In the genomic region with DNA sequence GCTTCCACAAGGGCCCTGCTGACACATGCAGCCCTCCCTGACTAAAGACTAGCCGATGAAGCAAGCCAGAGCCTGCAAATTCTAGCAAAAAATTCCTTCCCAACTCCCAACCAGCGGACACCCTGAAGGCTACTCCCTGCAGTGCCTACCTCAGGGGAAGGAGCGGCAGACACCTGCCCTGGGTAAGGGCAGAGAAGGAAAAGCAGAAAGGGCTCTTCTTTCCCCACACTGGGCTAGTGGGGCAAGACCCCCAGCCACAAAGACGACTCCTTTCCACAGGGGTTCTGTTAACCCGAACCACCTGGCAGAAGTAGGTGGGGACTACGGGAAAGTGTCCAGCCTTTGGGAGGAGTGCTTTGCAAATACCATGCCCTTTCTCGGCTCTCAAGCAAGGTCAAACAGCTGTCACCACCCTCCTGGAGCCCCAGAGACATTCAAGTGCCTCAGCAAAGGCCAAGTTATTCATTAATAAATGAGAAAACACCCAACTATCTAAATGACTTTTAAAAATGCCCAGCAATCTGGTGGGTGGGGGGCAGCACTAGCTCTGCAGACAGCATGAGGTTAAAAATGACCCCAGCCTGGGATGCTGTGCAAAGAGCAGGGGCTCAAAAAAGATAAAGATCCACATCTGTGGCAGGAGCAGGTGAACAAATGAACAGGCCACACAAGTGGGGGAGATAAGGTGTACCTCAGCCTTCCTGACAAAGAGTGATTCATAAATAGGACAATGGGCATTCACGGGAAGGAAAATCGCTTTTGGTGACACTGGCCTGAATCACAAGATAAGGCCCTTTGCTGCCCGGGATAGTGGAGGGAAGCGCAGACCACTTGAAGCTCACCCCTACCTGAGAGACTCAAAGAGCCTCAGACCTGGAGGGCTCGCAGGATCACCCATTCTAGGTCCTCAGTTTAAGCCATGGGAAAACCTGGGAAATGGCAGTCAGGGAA, we compare ENCODE assay signal across 11 cellular contexts. TPM values are rescaled to one million over a fixed set of nuclear protein-coding genes. Genes with fewer than 3 reads are reported as not detected.
A peak's percentile ranks its signal among the peaks of the same experiment; 100 is the strongest.
DNase-seq lines count a peak whose midpoint lies in the region; ATAC-seq, FAIRE-seq and TF ChIP-seq lines count a peak whose summit lies in the region.
"Had no signal": no experiment of that assay in that cellular context is flagged by ENCODE, and none has a peak within 500 bp of the region (broad histone marks: within the 10 kb centered on the region; RNA-seq: fewer than 3 reads in every experiment).

No MANE protein-coding gene starts in this region.

- no peak overlapping the region for H3K4me3 Mint-ChIP-seq in mesothelial cell of epicardium
- H3K4me3 Mint-ChIP-seq: stimulated activated naive CD8-positive, alpha-beta T cell treated with anti-CD3 and anti-CD28 coated beads, Interleukin-15, Interleukin-2, amounts not matched to agents 100 ng/mL and 50 ng/mL, for 24 hours had no signal

- H3K9me3 ChIP-seq in A549 = no peaks in the 10 kb centered on the region
- no peaks in the 10 kb centered on the region for H3K9me3 ChIP-seq in endocrine pancreas (ENCODE audit: control insufficient read depth, low read length)
- H3K9me3 ChIP-seq: prostate gland had no signal

- H3K4me1 ChIP-seq in A549 (peaks cover 85% of the 10 kb centered on the region), endocrine pancreas (ENCODE audit: control insufficient read depth, insufficient read depth, low read length) (peaks cover 14% of the 10 kb centered on the region)

- WGBS in A549 (ENCODE audit: missing lambda C conversion rate) = 7% methylated on average over 10 of the region's 12 CpGs

- H3K9ac ChIP-seq in endocrine pancreas (ENCODE audit: control insufficient read depth, insufficient read depth, low read length) = peak overlapping the region; percentile 11

- no peaks in the 10 kb centered on the region for H3K27me3 ChIP-seq in endocrine pancreas (ENCODE audit: control insufficient read depth, insufficient read depth, low read length)

- TF ChIP-seq CTCF in A549 (IDR thresholded peaks at IDR 0.05) (no peak), mesothelial cell of epicardium (IDR thresholded peaks at IDR 0.05; ENCODE audit: unreplicated experiment) (no peak)

- DNase-seq in A549 (ENCODE audit: low read depth in 1 of 2, low spot score in 1 of 2) = peak; percentile 51 to 75
- no peak for DNase-seq in mesothelial cell of epicardium (ENCODE audit: low spot score in 2 of 2, unreplicated experiment in 2 of 2)
- no peak for DNase-seq in COR-L47 (lab: John Stamatoyannopoulos, UW)
- DNase-seq in DMS 273 treated with DMSO at 0.1 percent for 48 hours (lab: John Stamatoyannopoulos, UW) = no peak
- DNase-seq: activated T-cell treated with anti-CD3 and anti-CD28 coated beads, Interleukin-2, amount 50 U/mL, for 48 hours had no signal

- peak overlapping the region; percentile 90 to 97 for H3K27ac ChIP-seq in A549
- H3K27ac ChIP-seq: prostate gland had no signal

- TF ChIP-seq POLR2A in A549 (IDR thresholded peaks at IDR 0.05; ENCODE audit: low read length) = no peak

- H3K4me2 ChIP-seq in A549 = peak overlapping the region; percentile 87

- FAIRE-seq in A549 (lab: Jason Lieb, UNC) = no peak

- peak overlapping the region; percentile 5 for H3K27ac Mint-ChIP-seq in mesothelial cell of epicardium

- no peaks in the 10 kb centered on the region for H3K36me3 ChIP-seq in endocrine pancreas (ENCODE audit: control insufficient read depth, insufficient read depth, low read length)
- H3K36me3 ChIP-seq: prostate gland had no signal

- H3K27me3 Mint-ChIP-seq in mesothelial cell of epicardium (ENCODE audit: low read depth) = no peaks in the 10 kb centered on the region
- H3K27me3 Mint-ChIP-seq: stimulated activated naive CD8-positive, alpha-beta T cell treated with anti-CD3 and anti-CD28 coated beads, Interleukin-15, Interleukin-2, amounts not matched to agents 100 ng/mL and 50 ng/mL, for 24 hours had no signal

- H3K4me1 Mint-ChIP-seq in mesothelial cell of epicardium = peaks cover 49% of the 10 kb centered on the region

- no peaks in the 10 kb centered on the region for H3K9me3 Mint-ChIP-seq in mesothelial cell of epicardium
- H3K9me3 Mint-ChIP-seq: stimulated activated naive CD8-positive, alpha-beta T cell treated with anti-CD3 and anti-CD28 coated beads, Interleukin-15, Interleukin-2, amounts not matched to agents 100 ng/mL and 50 ng/mL, for 24 hours had no signal

- ATAC-seq in A549 = peak; percentile 14 to 34; a peak in 4 of 6 replicates
- ATAC-seq in HG03108 (IDR thresholded peaks at IDR 0.05; ENCODE audit: unreplicated experiment) = peak; percentile 46
- ATAC-seq in GM21515 (IDR thresholded peaks at IDR 0.05; ENCODE audit: unreplicated experiment) = no peak
- ATAC-seq in GM18502 (IDR thresholded peaks at IDR 0.05; ENCODE audit: poor library complexity, unreplicated experiment) = no peak

- TF ChIP-seq EP300 in A549 (IDR thresholded peaks at IDR 0.05) = peak; percentile 23 to 60; a peak in 1 of 5 replicates

- H3K4me3 ChIP-seq in A549 (peak overlapping the region; percentile 31), endocrine pancreas (ENCODE audit: control insufficient read depth, insufficient read depth, low read length) (no peak overlapping the region)
- H3K4me3 ChIP-seq: prostate gland had no signal

- POLR2A ChIA-PET in A549 (lab: Yijun Ruan, JAX) = interaction anchor here (2.0 kb wide), 1 partner anchor 36 kb away, joined by 5 read pairs; a partner anchor contains a TSS

- peaks cover 25% of the 10 kb centered on the region for H3K36me3 Mint-ChIP-seq in mesothelial cell of epicardium

- CTCF ChIA-PET in A549 (lab: Yijun Ruan, JAX) = interaction anchor here (0.6 to 5.4 kb wide), 4 partner anchors 10 to 183 kb away, joined by 3 to 32 read pairs (median 4); no protein-coding TSS in a partner anchor

- peak in 1 of 2 experiments; percentile 31; a peak in 1 of 5 replicates for TF ChIP-seq RAD21 in A549 (conservative IDR thresholded peaks at IDR 0.05 in 1 of 2, IDR thresholded peaks at IDR 0.05 in 1 of 2)

TF ChIP-seq in A549, 52 proteins besides CTCF, POLR2A, EP300 and RAD21:
- no peak for TF ChIP-seq ZSCAN20 (CRISPR knock-in tag; IDR thresholded peaks at IDR 0.05)
- TF ChIP-seq JUN (IDR thresholded peaks at IDR 0.05) = peak in 1 of 2 experiments; percentile 58; a peak in 1 of 5 replicates
- no peak for TF ChIP-seq FOSL2 (IDR thresholded peaks at IDR 0.05)
- peak; percentile 57; the same call in 1 of the 2 replicates for TF ChIP-seq FOSL2 (CRISPR knock-in tag; IDR thresholded peaks at IDR 0.05)
- TF ChIP-seq, protein P1, sequence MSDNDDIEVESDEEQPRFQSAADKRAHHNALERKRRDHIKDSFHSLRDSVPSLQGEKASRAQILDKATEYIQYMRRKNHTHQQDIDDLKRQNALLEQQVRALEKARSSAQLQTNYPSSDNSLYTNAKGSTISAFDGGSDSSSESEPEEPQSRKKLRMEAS (IDR thresholded peaks at IDR 0.05) = peak; percentile 15; the same call in 1 of the 2 replicates
- no peak for TF ChIP-seq ZFP36 (IDR thresholded peaks at IDR 0.05; ENCODE audit: borderline replicate concordance, partially characterized antibody)
- TF ChIP-seq ESRRA (IDR thresholded peaks at IDR 0.05; ENCODE audit: borderline replicate concordance, low read length) = peak; percentile 53; the same call in 1 of the 2 replicates
- TF ChIP-seq, protein P2, sequence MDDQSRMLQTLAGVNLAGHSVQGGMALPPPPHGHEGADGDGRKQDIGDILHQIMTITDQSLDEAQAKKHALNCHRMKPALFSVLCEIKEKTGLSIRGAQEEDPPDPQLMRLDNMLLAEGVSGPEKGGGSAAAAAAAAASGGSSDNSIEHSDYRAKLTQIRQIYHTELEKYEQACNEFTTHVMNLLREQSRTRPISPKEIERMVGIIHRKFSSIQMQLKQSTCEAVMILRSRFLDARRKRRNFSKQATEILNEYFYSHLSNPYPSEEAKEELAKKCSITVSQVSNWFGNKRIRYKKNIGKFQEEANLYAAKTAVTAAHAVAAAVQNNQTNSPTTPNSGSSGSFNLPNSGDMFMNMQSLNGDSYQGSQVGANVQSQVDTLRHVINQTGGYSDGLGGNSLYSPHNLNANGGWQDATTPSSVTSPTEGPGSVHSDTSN (IDR thresholded peaks at IDR 0.05) = no peak
- TF ChIP-seq, protein P3, sequence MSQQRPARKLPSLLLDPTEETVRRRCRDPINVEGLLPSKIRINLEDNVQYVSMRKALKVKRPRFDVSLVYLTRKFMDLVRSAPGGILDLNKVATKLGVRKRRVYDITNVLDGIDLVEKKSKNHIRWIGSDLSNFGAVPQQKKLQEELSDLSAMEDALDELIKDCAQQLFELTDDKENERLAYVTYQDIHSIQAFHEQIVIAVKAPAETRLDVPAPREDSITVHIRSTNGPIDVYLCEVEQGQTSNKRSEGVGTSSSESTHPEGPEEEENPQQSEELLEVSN (IDR thresholded peaks at IDR 0.05; ENCODE audit: borderline replicate concordance, low read depth) = peak; percentile 69
- peak; percentile 34; the same call in 1 of the 2 replicates for TF ChIP-seq JUNB (IDR thresholded peaks at IDR 0.05)
- peak; percentile 76; the same call in 1 of the 2 replicates for TF ChIP-seq GATA3 (IDR thresholded peaks at IDR 0.05; ENCODE audit: borderline replicate concordance)

RNA-seq across cellular contexts. Expression of a gene that starts 33.0 kb away (rescaled TPM):
- polyA plus RNA-seq in A549 (2011; rRNA removed) = 21.7 and 34.8 TPM in 2 replicates
- 53.8 and 83.7 TPM in 2 replicates for polyA plus RNA-seq in A549 (2012; cell fraction: cytosol; rRNA removed)
- 44.0 and 54.7 TPM in 2 replicates for polyA plus RNA-seq in A549 (2012; cell fraction: nucleus; rRNA removed)
- 74.2 to 81.0 TPM (median 79.2 TPM) in 3 replicates for polyA plus RNA-seq in A549 (2017; fragmentation: RNase III; extraction: RNeasy Plus Mini Kit Qiagen cat#74134 plus additional on column Dnase treatment)
- 30.5 and 33.9 TPM in 2 replicates for polyA minus RNA-seq in A549 (2011; rRNA and poly(A)+ RNA removed)
- total RNA-seq in mesothelial cell of epicardium = 49.7 to 52.4 TPM (median 50.5 TPM) in 3 replicates

RNA-seq across cellular contexts. Expression of a gene that starts 36.0 kb away (rescaled TPM):
- 9.6 and 13.3 TPM in 2 replicates for polyA plus RNA-seq in A549 (2011; rRNA removed)
- 45.5 and 60.4 TPM in 2 replicates for polyA plus RNA-seq in A549 (2012; cell fraction: cytosol; rRNA removed)
- 409 and 469 TPM in 2 replicates for polyA plus RNA-seq in A549 (2012; cell fraction: nucleus; rRNA removed)
- polyA plus RNA-seq in A549 (2017; fragmentation: RNase III; extraction: RNeasy Plus Mini Kit Qiagen cat#74134 plus additional on column Dnase treatment) = 43.4 to 54.0 TPM (median 47.3 TPM) in 3 replicates
- polyA minus RNA-seq in A549 (2011; rRNA and poly(A)+ RNA removed) = 14.9 and 24.5 TPM in 2 replicates
- total RNA-seq in mesothelial cell of epicardium = 83.5 to 86.9 TPM (median 84.2 TPM) in 3 replicates

Comparison
In these comparisons a context has a peak if more than half of its experiments do, and no peak if none do; other contexts are left out.
1. ATAC-seq: peak in A549 (2 of 2) and HG03108 (single experiment); none in GM21515 (single experiment) and GM18502 (single experiment).
2. DNase-seq: peak in A549 (2 of 2); none in mesothelial cell of epicardium (0 of 2), COR-L47 (single experiment) and DMS 273 treated with DMSO at 0.1 percent for 48 hours (single experiment).